ENCODE assay signal across 10 cellular contexts in the genomic region with DNA sequence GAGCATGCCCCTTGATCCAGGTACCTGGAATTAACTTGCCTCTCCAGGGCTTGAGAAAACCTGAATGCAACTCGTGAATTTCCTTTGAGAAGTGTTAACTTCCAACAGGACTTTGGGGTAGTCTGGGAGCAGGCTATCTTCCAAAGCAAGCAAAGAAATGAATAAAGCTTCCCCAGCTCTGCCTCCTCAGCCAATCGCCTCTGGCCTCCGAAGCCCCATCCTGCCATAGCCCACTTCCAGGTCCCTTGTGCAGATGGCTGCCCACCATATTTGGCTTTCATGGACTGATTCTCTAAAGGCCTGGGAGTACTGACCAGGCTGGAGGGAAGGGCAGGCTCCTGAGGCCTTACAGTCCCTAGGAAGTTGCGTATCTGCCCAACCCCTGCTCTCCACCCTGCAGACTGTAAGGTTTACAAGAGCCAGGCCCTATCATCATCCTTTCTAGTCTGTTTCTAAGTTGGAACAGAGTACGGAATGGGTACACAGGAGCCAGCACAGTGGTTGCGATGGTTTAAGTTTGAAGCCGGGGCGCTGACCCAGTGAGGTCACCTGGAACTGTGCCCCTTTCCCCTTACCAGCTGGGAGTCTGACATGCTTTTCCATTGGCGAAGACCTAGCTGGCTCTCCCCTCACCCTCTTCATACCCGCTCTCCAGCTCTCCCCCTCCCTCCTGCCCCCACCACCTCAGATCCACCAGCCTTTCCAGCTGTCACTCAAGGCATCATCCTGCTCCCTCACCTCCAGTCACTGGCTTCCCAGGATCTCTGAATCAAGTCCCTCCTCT. TPM values are rescaled to one million over a fixed set of nuclear protein-coding genes. Genes with fewer than 3 reads are reported as not detected.
A peak's percentile ranks its signal among the peaks of the same experiment; 100 is the strongest.
DNase-seq lines count a peak whose midpoint lies in the region; ATAC-seq and TF ChIP-seq lines count a peak whose summit lies in the region.
"Had no signal": no experiment of that assay in that cellular context is flagged by ENCODE, and none has a peak within 500 bp of the region (broad histone marks: within the 10 kb centered on the region; RNA-seq: fewer than 3 reads in every experiment).

No MANE protein-coding gene starts in this region.

- H3K9me3 ChIP-seq in effector memory CD4-positive, alpha-beta T cell (ENCODE audit: control insufficient read depth, low read length): no peaks in the 10 kb centered on the region
- no peaks in the 10 kb centered on the region for H3K9me3 ChIP-seq in neutrophil

- H3K4me1 ChIP-seq in effector memory CD4-positive, alpha-beta T cell (ENCODE audit: control insufficient read depth, insufficient read depth, low read length, poor library complexity, severe bottlenecking): peaks cover 37% of the 10 kb centered on the region
- peaks cover 63 to 64% of the 10 kb centered on the region in 2 experiments for H3K4me1 ChIP-seq in neutrophil (ENCODE audit: control insufficient read depth in 1 of 2, insufficient read depth in 1 of 2, low read depth in 1 of 2, low read length in 1 of 2)

- intact Hi-C loops in CD14-positive monocyte (cut with micrococcal nuclease): loop anchor here in 1 of 2 donors (10.0 kb wide), 1 partner anchor 1451 kb away; no protein-coding TSS in a partner anchor
- intact Hi-C loops in sciatic nerve (cut with DNase I): no loop called here

- H3K36me3 ChIP-seq in effector memory CD4-positive, alpha-beta T cell (ENCODE audit: control insufficient read depth, insufficient read depth, low read length): peaks cover 6% of the 10 kb centered on the region
- peaks cover 7% of the 10 kb centered on the region for H3K36me3 ChIP-seq in neutrophil

- peak overlapping the region in 4 of 7 donors; percentile 20 to 96 (median 92) for H3K27ac Mint-ChIP-seq in CD14-positive monocyte

- H3K27me3 Mint-ChIP-seq in CD14-positive monocyte (ENCODE audit: low read depth in 3 of 3): peaks cover 0 to 2% (median 0%) of the 10 kb centered on the region in 3 donors

- H3K27me3 ChIP-seq in effector memory CD4-positive, alpha-beta T cell (replicated peaks; ENCODE audit: control insufficient read depth, insufficient read depth, low read length, poor library complexity, severe bottlenecking): no peaks in the 10 kb centered on the region
- H3K27me3 ChIP-seq in neutrophil: no peaks in the 10 kb centered on the region

- ATAC-seq in GM18858 (IDR thresholded peaks at IDR 0.05; ENCODE audit: unreplicated experiment) (no peak), GM18517 (IDR thresholded peaks at IDR 0.05; ENCODE audit: unreplicated experiment) (no peak), sciatic nerve (no peak), GM21529 (IDR thresholded peaks at IDR 0.05; ENCODE audit: unreplicated experiment) (no peak)

- H3K27ac ChIP-seq in effector memory CD4-positive, alpha-beta T cell (ENCODE audit: insufficient read depth, low read length, poor library complexity, severe bottlenecking): peak overlapping the region; percentile 91
- H3K27ac ChIP-seq in neutrophil: peak overlapping the region; percentile 91

- peaks cover 0 to 3% (median 0%) of the 10 kb centered on the region in 7 donors for H3K9me3 Mint-ChIP-seq in CD14-positive monocyte

- H3K4me3 Mint-ChIP-seq in CD14-positive monocyte: no peak overlapping the region

- H3K36me3 Mint-ChIP-seq in CD14-positive monocyte: peaks cover 6 to 11% of the 10 kb centered on the region in 2 donors

- TF ChIP-seq CTCF in CD14-positive monocyte (IDR thresholded peaks at IDR 0.05): no peak
- no peak for TF ChIP-seq CTCF in neutrophil (IDR thresholded peaks at IDR 0.05)

- peak overlapping the region; percentile 83 for H3K4me3 ChIP-seq in effector memory CD4-positive, alpha-beta T cell (ENCODE audit: insufficient read depth, low read depth, low read length, poor library complexity, severe bottlenecking)
- peak overlapping the region; percentile 70 to 97 for H3K4me3 ChIP-seq in neutrophil (ENCODE audit: low read depth in 1 of 2, low read length in 1 of 2)

- H3K4me1 Mint-ChIP-seq in CD14-positive monocyte: peaks cover 54% of the 10 kb centered on the region

- DNase-seq in CD14-positive monocyte (ENCODE audit: low spot score) (no peak), NCI-H82 treated with DMSO at 0.1 percent for 48 hours (lab: John Stamatoyannopoulos, UW; ENCODE audit: unreplicated experiment) (peak; percentile 11), sciatic nerve (ENCODE audit: low spot score) (no peak)
- DNase-seq in effector memory CD4-positive, alpha-beta T cell: no peak
- DNase-seq: kidney glomerular epithelial cell, NCI-H345 had no signal

RNA-seq across cellular contexts. Expression of gene PML, which starts 1.1 kb away (rescaled TPM):
- polyA plus RNA-seq in CD14-positive monocyte: 10 to 100 TPM; 13.1 to 20.6 TPM
- 86.6 TPM for total RNA-seq in sciatic nerve

RNA-seq across cellular contexts. Expression of gene STOML1, which starts 1.3 kb away (rescaled TPM):
- polyA plus RNA-seq in CD14-positive monocyte: 1 to 10 TPM; 3.8 to 4.7 TPM
- 15.2 TPM for total RNA-seq in sciatic nerve
